23 cellular contexts compared by ENCODE assay signal in the genomic region with DNA sequence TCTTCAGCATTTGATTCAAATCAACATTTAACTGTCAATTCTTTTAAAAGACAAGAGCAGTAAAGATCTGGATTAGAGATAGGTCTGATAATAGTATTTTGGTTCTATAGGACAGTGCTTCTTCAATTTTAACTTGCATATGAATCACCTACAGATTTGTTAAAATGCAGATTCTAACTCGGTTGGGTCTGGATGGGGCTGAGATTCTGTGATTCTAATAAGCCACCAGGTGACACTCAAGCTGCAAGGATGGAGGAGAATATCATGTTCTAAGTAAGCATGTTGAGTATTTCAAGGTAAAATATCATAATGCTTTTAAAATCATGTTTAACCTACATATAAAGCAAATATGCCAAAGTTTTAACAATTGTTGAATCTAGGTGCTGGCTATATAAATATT. TPM values are rescaled to one million over a fixed set of nuclear protein-coding genes. Genes with fewer than 3 reads are reported as not detected.
DNase-seq lines count a peak whose midpoint lies in the region; ATAC-seq, FAIRE-seq and TF ChIP-seq lines count a peak whose summit lies in the region.
"Had no signal": no experiment of that assay in that cellular context is flagged by ENCODE, and none has a peak within 500 bp of the region (broad histone marks: within the 10 kb centered on the region; RNA-seq: fewer than 3 reads in every experiment).

No MANE protein-coding gene starts in this region.

- H3K27ac Mint-ChIP-seq in activated T-cell treated with anti-CD3 and anti-CD28 coated beads, Interleukin-2, amount 50 U/mL, for 24 hours = peak overlapping the region; percentile 35
- H3K27ac Mint-ChIP-seq: activated CD4-positive, alpha-beta memory T cell treated with anti-CD3 and anti-CD28 coated beads for 36 hours; activated naive CD8-positive, alpha-beta T cell treated with anti-CD3 and anti-CD28 coated beads for 36 hours had no signal

- CTCF ChIA-PET in GM12878 (lab: Yijun Ruan, JAX) = interaction anchor here (0.8 to 6.5 kb wide), 3 partner anchors 8 to 32 kb away, joined by 3 to 163 read pairs (median 56); no protein-coding TSS in a partner anchor

- H3K9me3 ChIP-seq in GM12878 (replicated peaks; ENCODE audit: control insufficient read depth, insufficient read depth, low read length) = no peaks in the 10 kb centered on the region
- no peaks in the 10 kb centered on the region for H3K9me3 ChIP-seq in osteoblast (ENCODE audit: low read depth, low read length)
- no peaks in the 10 kb centered on the region for H3K9me3 ChIP-seq in testis
- H3K9me3 ChIP-seq in body of pancreas = no peaks in the 10 kb centered on the region
- H3K9me3 ChIP-seq: BLaER1 treated with 17β-estradiol and CSF1 and Interleukin-3, amounts not matched to agents 10 nM and 100 nM; SJCRH30; upper lobe of right lung had no signal

- no peaks in the 10 kb centered on the region for H3K27me3 ChIP-seq in GM12878 (replicated peaks in 1 of 2; ENCODE audit: control insufficient read depth in 2 of 2, insufficient read depth in 2 of 2, low read length in 1 of 2)
- no peaks in the 10 kb centered on the region for H3K27me3 ChIP-seq in osteoblast (ENCODE audit: insufficient read depth, low read length)
- no peaks in the 10 kb centered on the region for H3K27me3 ChIP-seq in testis
- H3K27me3 ChIP-seq in body of pancreas = no peaks in the 10 kb centered on the region
- H3K27me3 ChIP-seq: BLaER1 treated with 17β-estradiol and CSF1 and Interleukin-3, amounts not matched to agents 10 nM and 100 nM; brain microvascular endothelial cell; SJCRH30; upper lobe of right lung had no signal

- H3K4me3 Mint-ChIP-seq in activated T-cell treated with anti-CD3 and anti-CD28 coated beads, Interleukin-2, amount 50 U/mL, for 24 hours = no peak overlapping the region
- H3K4me3 Mint-ChIP-seq: activated CD4-positive, alpha-beta memory T cell treated with anti-CD3 and anti-CD28 coated beads for 36 hours; activated naive CD8-positive, alpha-beta T cell treated with anti-CD3 and anti-CD28 coated beads for 36 hours; IgD-negative memory B cell had no signal

- peak; percentile 45; the same call in 1 of the 2 replicates for TF ChIP-seq RAD21 in GM12878 (IDR thresholded peaks at IDR 0.05; ENCODE audit: insufficient read depth, low read depth, low read length)

- TF ChIP-seq POLR2A in GM12878 (IDR thresholded peaks at IDR 0.05; ENCODE audit: low read depth, low read length) (no peak), testis (IDR thresholded peaks at IDR 0.05) (no peak), body of pancreas (IDR thresholded peaks at IDR 0.05) (no peak)

- H3K36me3 ChIP-seq in GM12878 (ENCODE audit: control insufficient read depth in 2 of 2, insufficient read depth in 2 of 2, low read length in 1 of 2) = 0 out of 4 replicates have a peak, but pooled peaks cover 0 to 1% of the 10 kb centered on the region in 2 experiments
- H3K36me3 ChIP-seq in osteoblast (ENCODE audit: insufficient read depth, low read length) = no peaks in the 10 kb centered on the region
- H3K36me3 ChIP-seq in testis (ENCODE audit: low read depth, missing control alignments) = no peaks in the 10 kb centered on the region
- no peaks in the 10 kb centered on the region for H3K36me3 ChIP-seq in body of pancreas (replicated peaks in 1 of 2; ENCODE audit: insufficient read depth in 1 of 2, low read depth in 2 of 2)
- H3K36me3 ChIP-seq: brain microvascular endothelial cell, SJCRH30, upper lobe of right lung had no signal

- H3K36me3 Mint-ChIP-seq in activated T-cell treated with anti-CD3 and anti-CD28 coated beads, Interleukin-2, amount 50 U/mL, for 24 hours (ENCODE audit: low read depth) = peaks cover 45% of the 10 kb centered on the region
- H3K36me3 Mint-ChIP-seq: activated naive CD8-positive, alpha-beta T cell treated with anti-CD3 and anti-CD28 coated beads for 36 hours; IgD-negative memory B cell had no signal

- H3K4me2 ChIP-seq in GM12878 (ENCODE audit: control insufficient read depth, insufficient read depth) (no peak overlapping the region), osteoblast (ENCODE audit: insufficient read depth, low read length) (no peak overlapping the region)

- H3K4me3 ChIP-seq in LNCaP clone FGC (ENCODE audit: low read depth, low read length) (no peak overlapping the region), GM12878 (no peak overlapping the region), osteoblast (ENCODE audit: insufficient read depth, low read length) (no peak overlapping the region), testis (no peak overlapping the region), body of pancreas (no peak overlapping the region)
- H3K4me3 ChIP-seq: BLaER1 treated with 17β-estradiol and CSF1 and Interleukin-3, amounts not matched to agents 10 nM and 100 nM; coronary artery; SJCRH30; upper lobe of right lung had no signal

- TF ChIP-seq EP300 in GM12878 (IDR thresholded peaks at IDR 0.05; ENCODE audit: borderline replicate concordance in 1 of 2, control insufficient read depth in 1 of 2, low read depth in 2 of 2, low read length in 2 of 2) = no peak

- H3K9me3 Mint-ChIP-seq in activated T-cell treated with anti-CD3 and anti-CD28 coated beads, Interleukin-2, amount 50 U/mL, for 24 hours = no peaks in the 10 kb centered on the region
- H3K9me3 Mint-ChIP-seq: activated CD4-positive, alpha-beta memory T cell treated with anti-CD3 and anti-CD28 coated beads for 36 hours; activated naive CD8-positive, alpha-beta T cell treated with anti-CD3 and anti-CD28 coated beads for 36 hours; IgD-negative memory B cell had no signal

- RAD21 ChIA-PET in GM12878 (lab: Charles Lee; ENCODE audit: unreplicated experiment) = interaction anchor here (1.0 to 1.3 kb wide), 2 partner anchors 9 to 32 kb away, joined by 3 to 6 read pairs; no protein-coding TSS in a partner anchor

- H4K20me1 ChIP-seq in GM12878 (ENCODE audit: control insufficient read depth, insufficient read depth) (no peaks in the 10 kb centered on the region), osteoblast (ENCODE audit: insufficient read depth, low read length) (no peaks in the 10 kb centered on the region)

- intact Hi-C loops in GM12878 (cut with micrococcal nuclease; ENCODE audit: unreplicated experiment) = no loop called here
- intact Hi-C loops in testis (cut with DNase I; ENCODE audit: low total_unique reads) = no loop called here
- intact Hi-C loops in body of pancreas (cut with DNase I) = no loop called here

- H3K79me2 ChIP-seq in GM12878 (ENCODE audit: control insufficient read depth, insufficient read depth, low read length) (no peaks in the 10 kb centered on the region), osteoblast (ENCODE audit: insufficient read depth, low read length) (no peaks in the 10 kb centered on the region)

- SMC1A ChIA-PET in GM12878 (lab: Charles Lee; ENCODE audit: uncharacterized antibody, unreplicated experiment) = interaction anchor here (0.6 to 12.9 kb wide), 2 partner anchors 31 to 113 kb away, joined by 3 to 249 read pairs; no protein-coding TSS in a partner anchor

- ATAC-seq in GM12878 = no peak
- ATAC-seq in body of pancreas = no peak
- ATAC-seq: right cardiac atrium, upper lobe of right lung had no signal

- H3K4me1 Mint-ChIP-seq in activated T-cell treated with anti-CD3 and anti-CD28 coated beads, Interleukin-2, amount 50 U/mL, for 24 hours (ENCODE audit: low read depth) = peaks cover 8% of the 10 kb centered on the region

- in situ Hi-C loops in GM12878 (cut with MboI) = no loop called here

- peaks cover 3% of the 10 kb centered on the region for H3K4me1 ChIP-seq in GM12878 (ENCODE audit: control insufficient read depth, insufficient read depth, low read length)
- H3K4me1 ChIP-seq in osteoblast (ENCODE audit: insufficient read depth, low read length) = no peaks in the 10 kb centered on the region
- H3K4me1 ChIP-seq in testis = no peaks in the 10 kb centered on the region
- H3K4me1 ChIP-seq in body of pancreas = no peaks in the 10 kb centered on the region
- H3K4me1 ChIP-seq: upper lobe of right lung had no signal

- peak; percentile 42 for TF ChIP-seq CTCF in LNCaP clone FGC (IDR thresholded peaks at IDR 0.05; ENCODE audit: control insufficient read depth, extremely low read depth, insufficient read depth)
- TF ChIP-seq CTCF in GM12878 (IDR thresholded peaks at IDR 0.05 in 2 of 3, conservative IDR thresholded peaks at IDR 0.05 in 1 of 3; ENCODE audit: control insufficient read depth in 2 of 3, extremely low read depth in 1 of 3, insufficient read depth in 1 of 3, low read depth in 3 of 3, low read length in 3 of 3) = peak in 1 of 3 experiments; percentile 20; a peak in 1 of 6 replicates
- TF ChIP-seq CTCF in osteoblast (IDR thresholded peaks at IDR 0.05; ENCODE audit: extremely low read depth, low read depth, low read length) = no peak
- TF ChIP-seq CTCF in testis (IDR thresholded peaks at IDR 0.05) = no peak
- no peak for TF ChIP-seq CTCF in body of pancreas (IDR thresholded peaks at IDR 0.05)

- H3K27ac ChIP-seq in GM12878 (ENCODE audit: control insufficient read depth, insufficient read depth) = no peak overlapping the region
- H3K27ac ChIP-seq in osteoblast (ENCODE audit: low read depth, low read length) = no peak overlapping the region
- H3K27ac ChIP-seq in testis = no peak overlapping the region
- no peak overlapping the region for H3K27ac ChIP-seq in body of pancreas
- H3K27ac ChIP-seq: brain microvascular endothelial cell, coronary artery, upper lobe of right lung had no signal

- POLR2A ChIA-PET in GM12878 (lab: Charles Lee) = no interaction called here

- no peaks in the 10 kb centered on the region for H3K27me3 Mint-ChIP-seq in activated T-cell treated with anti-CD3 and anti-CD28 coated beads, Interleukin-2, amount 50 U/mL, for 24 hours
- H3K27me3 Mint-ChIP-seq: activated CD4-positive, alpha-beta memory T cell treated with anti-CD3 and anti-CD28 coated beads for 36 hours; activated naive CD8-positive, alpha-beta T cell treated with anti-CD3 and anti-CD28 coated beads for 36 hours; IgD-negative memory B cell had no signal

- DNase-seq in activated T-cell treated with anti-CD3 and anti-CD28 coated beads, Interleukin-2, amount 50 U/mL, for 24 hours = no peak
- DNase-seq in activated T-cell treated with anti-CD3 and anti-CD28 coated beads for 4 hours (no peak), LNCaP clone FGC (ENCODE audit: low read depth) (no peak), GM12878 (ENCODE audit: low read depth, low spot score) (no peak), osteoblast (ENCODE audit: insufficient read length, low spot score, missing footprints) (peak; percentile 63), testis (no peak), body of pancreas (no peak), cortex of kidney (lab: John Stamatoyannopoulos, UW) (no peak)
- DNase-seq: activated CD4-positive, alpha-beta memory T cell treated with anti-CD3 and anti-CD28 coated beads for 36 hours; activated naive CD8-positive, alpha-beta T cell treated with anti-CD3 and anti-CD28 coated beads for 36 hours; activated T-cell treated with anti-CD3 and anti-CD28 coated beads, Interleukin-2, amount 50 U/mL, for 1 hour; brain microvascular endothelial cell; nucleus accumbens; SJCRH30; T-helper 2 cell had no signal

- BruUV-seq in GM12878 (replicated peaks; lab: Mats Ljungman, UMichigan) = no TSS peak

- no peak overlapping the region for H3K9ac ChIP-seq in GM12878 (ENCODE audit: control insufficient read depth, insufficient read depth, low read length)

- 0% methylated on average over 1 of the region's 1 CpG for WGBS in GM12878 (ENCODE audit: insufficient coverage, insufficient replicate concordance, low lambda C conversion rate, missing lambda C conversion rate)
- 60 to 63% methylated on average over 1 of the region's 1 CpG for WGBS in testis, 2 donors
- WGBS in body of pancreas, 2 donors = 53 to 54% methylated on average over 1 of the region's 1 CpG

- no peak overlapping the region for H2AFZ ChIP-seq in GM12878 (ENCODE audit: control insufficient read depth, low read depth, low read length)
- H2AFZ ChIP-seq in osteoblast (ENCODE audit: low read length) = no peak overlapping the region

- no peak for FAIRE-seq in GM12878 (lab: Jason Lieb, UNC)

RNA-seq across cellular contexts. Expression of a gene that starts 15.8 kb away (rescaled TPM):
- 52.4 and 53.8 TPM in 2 replicates for total RNA-seq in GM12878 (2013; cell fraction: nucleolus; rRNA removed)
- total RNA-seq in GM12878 (2014; rRNA removed) (5.6 and 5.7 TPM in 2 replicates), GM12878 (2014; rRNA removed; fragmentation: Illumina TruSeq; extraction: Trizol) (2.8 and 3.6 TPM in 2 replicates), GM12878 (2021) (6.5 and 8.8 TPM in 2 replicates), osteoblast (3.8 and 4.3 TPM in 2 replicates), testis (10 to 100 TPM in 1 of 2 donors, 1 to 10 TPM in 1; 7.2 to 13.0 TPM), body of pancreas (10 to 100 TPM; 21.0 to 22.7 TPM)
- 5.7 TPM for polyA plus RNA-seq in GM12878 (2011; ENCODE audit: low read depth)
- polyA plus RNA-seq in GM12878 (2011; rRNA removed) (11.6 and 16.4 TPM in 2 replicates), GM12878 (2014; fragmentation: Illumina TruSeq; extraction: Trizol) (1.2 and 4.2 TPM in 2 replicates), GM12878 (2014; fragmentation: Nextera tagmentation; extraction: Ambion mirVana) (under 1 TPM in 1 of 2 experiments, not detected in 1; 0.58 TPM), GM12878 (2014; rRNA removed) (8.5 and 10.9 TPM in 2 replicates), GM12878 (2016; fragmentation: Nextera tagmentation; extraction: Ambion mirVana) (1 to 10 TPM; 2.2 to 3.2 TPM), testis (ENCODE audit: insufficient read depth, low read depth, low replicate concordance) (8.2 TPM)
- 12.2 and 16.5 TPM in 2 replicates for polyA plus RNA-seq in GM12878 (2011; cell fraction: cytosol; rRNA removed)
- 164 and 168 TPM in 2 replicates for polyA plus RNA-seq in GM12878 (2011; cell fraction: nucleus; rRNA removed)
- 9.8 and 14.2 TPM in 2 replicates for polyA plus RNA-seq in GM12878 (2012)
- 7.2 and 17.1 TPM in 2 replicates for polyA minus RNA-seq in GM12878 (2011; rRNA and poly(A)+ RNA removed)
- polyA minus RNA-seq in GM12878 (2011; cell fraction: cytosol; rRNA and poly(A)+ RNA removed) = 6.4 and 6.7 TPM in 2 replicates
- 16.2 and 33.3 TPM in 2 replicates for polyA minus RNA-seq in GM12878 (2011; cell fraction: nucleus; rRNA and poly(A)+ RNA removed)

RNA-seq across cellular contexts. Expression of a gene that starts 32.1 kb away (rescaled TPM):
- total RNA-seq in GM12878 (2013; cell fraction: nucleolus; rRNA removed) = not detected in 2 replicates
- total RNA-seq in GM12878 (2014; rRNA removed) = 0.05 and 0.06 TPM in 2 replicates
- 0.09 and 0.13 TPM in 2 replicates for total RNA-seq in GM12878 (2014; rRNA removed; fragmentation: Illumina TruSeq; extraction: Trizol)
- total RNA-seq in GM12878 (2021) = 0.08 and 0.23 TPM in 2 replicates
- polyA plus RNA-seq in GM12878 (2011; ENCODE audit: low read depth) = not detected
- 0.35 and 0.49 TPM in 2 replicates for polyA plus RNA-seq in GM12878 (2011; rRNA removed)
- polyA plus RNA-seq in GM12878 (2011; cell fraction: cytosol; rRNA removed) = 0.33 and 0.45 TPM in 2 replicates
- 0.10 and 0.19 TPM in 2 replicates for polyA plus RNA-seq in GM12878 (2011; cell fraction: nucleus; rRNA removed)
- polyA plus RNA-seq in GM12878 (2012) = 0.08 TPM in 1 of 2 replicates, not detected in the other
- polyA plus RNA-seq in GM12878 (2014; fragmentation: Illumina TruSeq; extraction: Trizol) = 0.10 TPM in 1 of 2 replicates, not detected in the other
- under 1 TPM; 0.10 to 0.26 TPM for polyA plus RNA-seq in GM12878 (2014; fragmentation: Nextera tagmentation; extraction: Ambion mirVana)
- polyA plus RNA-seq in GM12878 (2014; rRNA removed) = 0.14 TPM in 2 replicates
- under 1 TPM; 0.09 to 0.17 TPM for polyA plus RNA-seq in GM12878 (2016; fragmentation: Nextera tagmentation; extraction: Ambion mirVana)
- polyA minus RNA-seq in GM12878 (2011; rRNA and poly(A)+ RNA removed) = 0.15 and 0.37 TPM in 2 replicates
- not detected in 2 replicates for polyA minus RNA-seq in GM12878 (2011; cell fraction: cytosol; rRNA and poly(A)+ RNA removed)
- polyA minus RNA-seq in GM12878 (2011; cell fraction: nucleus; rRNA and poly(A)+ RNA removed) = not detected in 2 replicates
- total RNA-seq in osteoblast = under 0.01 TPM in 1 of 2 replicates, not detected in the other
- total RNA-seq in testis = 1 to 10 TPM in 1 of 2 donors, under 1 TPM in 1; 0.87 to 1.1 TPM
- 0.87 TPM for polyA plus RNA-seq in testis (ENCODE audit: insufficient read depth, low read depth, low replicate concordance)
- not detected for total RNA-seq in body of pancreas
- total RNA-seq: A673; activated naive CD8-positive, alpha-beta T cell treated with anti-CD3 and anti-CD28 coated beads for 36 hours; fibroblast of villous mesenchyme; lung microvascular endothelial cell had no signal
- polyA plus RNA-seq: IgD-negative memory B cell had no signal

RNA-seq across cellular contexts. Expression of a gene that starts 39.2 kb away (rescaled TPM):
- total RNA-seq in GM12878 (2013; cell fraction: nucleolus; rRNA removed) = 8.8 and 9.5 TPM in 2 replicates
- total RNA-seq in GM12878 (2014; rRNA removed) = 87.9 and 92.8 TPM in 2 replicates
- total RNA-seq in GM12878 (2014; rRNA removed; fragmentation: Illumina TruSeq; extraction: Trizol) = 70.4 and 83.8 TPM in 2 replicates
- 87.0 and 93.2 TPM in 2 replicates for total RNA-seq in GM12878 (2021)
- 90.2 TPM for polyA plus RNA-seq in GM12878 (2011; ENCODE audit: low read depth)
- polyA plus RNA-seq in GM12878 (2011; rRNA removed) = 230 and 240 TPM in 2 replicates
- polyA plus RNA-seq in GM12878 (2011; cell fraction: cytosol; rRNA removed) = 105 and 107 TPM in 2 replicates
- polyA plus RNA-seq in GM12878 (2011; cell fraction: nucleus; rRNA removed) = 61.5 and 64.9 TPM in 2 replicates
- 88.7 and 95.3 TPM in 2 replicates for polyA plus RNA-seq in GM12878 (2012)
- polyA plus RNA-seq in GM12878 (2014; fragmentation: Illumina TruSeq; extraction: Trizol) = 98.9 and 112 TPM in 2 replicates
- polyA plus RNA-seq in GM12878 (2014; fragmentation: Nextera tagmentation; extraction: Ambion mirVana) = 100 to 1,000 TPM; 148 to 293 TPM
- 94.9 and 102 TPM in 2 replicates for polyA plus RNA-seq in GM12878 (2014; rRNA removed)
- 100 to 1,000 TPM; 143 to 159 TPM for polyA plus RNA-seq in GM12878 (2016; fragmentation: Nextera tagmentation; extraction: Ambion mirVana)
- polyA minus RNA-seq in GM12878 (2011; rRNA and poly(A)+ RNA removed) = 60.9 and 80.0 TPM in 2 replicates
- polyA minus RNA-seq in GM12878 (2011; cell fraction: cytosol; rRNA and poly(A)+ RNA removed) = 11.5 and 19.8 TPM in 2 replicates
- polyA minus RNA-seq in GM12878 (2011; cell fraction: nucleus; rRNA and poly(A)+ RNA removed) = 5.6 and 14.2 TPM in 2 replicates
- 49.9 and 60.7 TPM in 2 replicates for total RNA-seq in osteoblast
- total RNA-seq in testis = 10 to 100 TPM; 59.3 to 64.4 TPM
- polyA plus RNA-seq in testis (ENCODE audit: insufficient read depth, low read depth, low replicate concordance) = 98.5 TPM
- total RNA-seq in body of pancreas = 10 to 100 TPM; 10.2 to 24.4 TPM
